8 cellular contexts compared by ENCODE assay signal in genomic region chr21:42524341-42525227, GRCh38. TPM values are rescaled to one million over a fixed set of nuclear protein-coding genes. Genes with fewer than 3 reads are reported as not detected.
DNase-seq lines count a peak whose midpoint lies in the region; ATAC-seq and TF ChIP-seq lines count a peak whose summit lies in the region.

No MANE protein-coding gene starts in this region.

- H3K9me3 ChIP-seq in OCI-LY1 (ENCODE audit: low read length) (no peaks in the 10 kb centered on the region), aorta (ENCODE audit: control insufficient read depth, low read length) (no peaks in the 10 kb centered on the region)

- peak overlapping the region; percentile 64 for H3K9ac ChIP-seq in OCI-LY1 (ENCODE audit: low read length)

- no peaks in the 10 kb centered on the region for H4K20me1 ChIP-seq in OCI-LY1 (ENCODE audit: insufficient read depth, low read length)

- H3F3A ChIP-seq in OCI-LY1 (ENCODE audit: insufficient read depth, low read length): 0 out of 2 replicates have a peak, but pooled peaks cover 7% of the 10 kb centered on the region

- no peaks in the 10 kb centered on the region for H3K79me2 ChIP-seq in OCI-LY1 (ENCODE audit: insufficient read depth, low read length)

- peak overlapping the region; percentile 97 for H3K27ac ChIP-seq in OCI-LY1 (ENCODE audit: low read depth, low read length, poor library complexity, severe bottlenecking)
- no peak overlapping the region for H3K27ac ChIP-seq in aorta (ENCODE audit: low read depth in 1 of 2, low read length in 2 of 2)

- H3K4me3 ChIP-seq in OCI-LY1 (ENCODE audit: low read depth, low read length, poor library complexity, severe bottlenecking) (peak overlapping the region; percentile 47), aorta (ENCODE audit: low read length in 2 of 2) (peak overlapping the region in 1 of 2 donors; percentile 14)

- peak; percentile 76 for ATAC-seq in GM19397 (IDR thresholded peaks at IDR 0.05; ENCODE audit: unreplicated experiment)
- peak; percentile 66 for ATAC-seq in HG03439 (IDR thresholded peaks at IDR 0.05; ENCODE audit: unreplicated experiment)
- peak; percentile 72 for ATAC-seq in aorta (ENCODE audit: low FRiP score)

- H3K9me2 ChIP-seq in OCI-LY1 (ENCODE audit: low read depth, low read length): no peaks in the 10 kb centered on the region

- H3K4me1 ChIP-seq in OCI-LY1 (ENCODE audit: insufficient read depth, low read length, severe bottlenecking) (peaks cover 70% of the 10 kb centered on the region), aorta (ENCODE audit: control insufficient read depth in 1 of 2, insufficient read depth in 2 of 2, low read length in 2 of 2) (no peaks in the 10 kb centered on the region)

- 6 to 7% methylated on average over 25 of the region's 25 CpGs for WGBS in aorta, 2 donors

- H3K27me3 ChIP-seq in OCI-LY1 (ENCODE audit: insufficient read depth, low read length): no peaks in the 10 kb centered on the region
- no peaks in the 10 kb centered on the region for H3K27me3 ChIP-seq in aorta (ENCODE audit: control insufficient read depth in 1 of 2, insufficient read depth in 2 of 2, low read length in 1 of 2)

- intact Hi-C loops in aorta (cut with DNase I): no loop called here

- DNase-seq in DMS79 treated with DMSO at 0.1 percent for 48 hours (lab: John Stamatoyannopoulos, UW) (peak; percentile 99), dedifferentiated amniotic fluid mesenchymal stem cell (ENCODE audit: extremely low spot score) (peak; percentile 69), mucosa of gallbladder (ENCODE audit: low spot score) (peak; percentile 66), aorta (peak; percentile 67 to 88), UCSD-AML1 (lab: John Stamatoyannopoulos, UW; ENCODE audit: unreplicated experiment) (no peak)

- H3K4me2 ChIP-seq in OCI-LY1 (ENCODE audit: low read length): peak overlapping the region; percentile 89

- no peak for TF ChIP-seq CTCF in OCI-LY1 (IDR thresholded peaks at IDR 0.05; ENCODE audit: low read length)

- peak overlapping the region; percentile 73 for H2AFZ ChIP-seq in OCI-LY1 (ENCODE audit: low read length)

- H3K36me3 ChIP-seq in OCI-LY1 (ENCODE audit: insufficient read depth, low read length) (peaks cover 21% of the 10 kb centered on the region; the same call in 1 of the 2 replicates), aorta (ENCODE audit: control insufficient read depth in 1 of 2, insufficient read depth in 2 of 2, low read length in 1 of 2) (no peaks in the 10 kb centered on the region)

RNA-seq across cellular contexts. Expression of gene SLC37A1, which starts 10.9 kb away (rescaled TPM):
- 56.2 TPM for total RNA-seq in mucosa of gallbladder
- 10 to 100 TPM in 1 of 2 donors, 1 to 10 TPM in 1; 6.5 to 11.7 TPM for total RNA-seq in aorta
- 1 to 10 TPM; 5.0 to 6.3 TPM for polyA plus RNA-seq in aorta

RNA-seq across cellular contexts. Expression of gene RSPH1, which starts 28.6 kb away (rescaled TPM):
- total RNA-seq in mucosa of gallbladder: 5.6 TPM
- total RNA-seq in aorta: under 1 TPM in 1 of 2 donors, not detected in 1; 0.26 TPM
- 1 to 10 TPM in 1 of 2 donors, under 1 TPM in 1; 0.18 to 1.6 TPM for polyA plus RNA-seq in aorta
